ENCODE assay signal across 8 cellular contexts in genomic region chr19:18152444-18152816, GRCh38. TPM values are rescaled to one million over a fixed set of nuclear protein-coding genes. Genes with fewer than 3 reads are reported as not detected.
DNase-seq lines count a peak whose midpoint lies in the region; ATAC-seq and TF ChIP-seq lines count a peak whose summit lies in the region.

No MANE protein-coding gene starts in this region.

- peak overlapping the region; percentile 94 for H3K18ac ChIP-seq in H9 (ENCODE audit: insufficient read length, low read depth, low read length)

- DNase-seq in GF-D8 (lab: John Stamatoyannopoulos, UW) (peak; percentile 98), H9 (peak; percentile 98), SHP77 (lab: John Stamatoyannopoulos, UW) (peak; percentile 95 to 96), activated gamma-delta T cell treated with Interleukin-2 at 50 U/mL for 16 hours (peak; percentile 98), foreskin keratinocyte (peak; percentile 79 to 91), neural crest cell (ENCODE audit: low read depth, low spot score) (peak; percentile 99)

- H3K4ac ChIP-seq in H9 (ENCODE audit: low read depth, low read length): no peak overlapping the region

- peaks cover 6% of the 10 kb centered on the region; the same call in 1 of the 2 replicates for H3F3A ChIP-seq in Loucy (ENCODE audit: low read depth)

- H3K36me3 ChIP-seq in Loucy (ENCODE audit: insufficient read depth, low read length): no peaks in the 10 kb centered on the region
- no peaks in the 10 kb centered on the region for H3K36me3 ChIP-seq in stomach smooth muscle (ENCODE audit: control insufficient read depth in 2 of 2, insufficient read depth in 2 of 2, low read length in 2 of 2)

- no peak overlapping the region for H4K8ac ChIP-seq in H9 (replicated peaks; ENCODE audit: insufficient read length, low read depth, low read length)

- TF ChIP-seq CTCF in H9 (conservative IDR thresholded peaks at IDR 0.05): peak; percentile 78
- peak; percentile 74 for TF ChIP-seq CTCF in Loucy (conservative IDR thresholded peaks at IDR 0.05; ENCODE audit: low read length)
- peak; percentile 79 for TF ChIP-seq CTCF in foreskin keratinocyte (conservative IDR thresholded peaks at IDR 0.05)
- peak; percentile 75 for TF ChIP-seq CTCF in neural crest cell (conservative IDR thresholded peaks at IDR 0.05)

- H3K9ac ChIP-seq in H9 (ENCODE audit: extremely low read depth, insufficient read length, low read length): peak overlapping the region; percentile 95
- H3K9ac ChIP-seq in Loucy (ENCODE audit: low read depth, low read length, poor library complexity, severe bottlenecking): peak overlapping the region; percentile 98
- peak overlapping the region; percentile 96 to 98 for H3K9ac ChIP-seq in stomach smooth muscle (ENCODE audit: low read length in 2 of 2)

- no peak overlapping the region for H2BK20ac ChIP-seq in H9 (ENCODE audit: low read depth, low read length, poor library complexity, severe bottlenecking)

- peaks cover 4% of the 10 kb centered on the region for H4K20me1 ChIP-seq in H9 (ENCODE audit: control insufficient read depth, insufficient read depth, insufficient read length)
- peaks cover 12% of the 10 kb centered on the region for H4K20me1 ChIP-seq in Loucy (ENCODE audit: insufficient read depth, low read length, poor library complexity, severe bottlenecking)

- H3K4me1 ChIP-seq in H9 (ENCODE audit: insufficient read depth, low read length) (no peaks in the 10 kb centered on the region), Loucy (ENCODE audit: insufficient read depth, low read length, poor library complexity, severe bottlenecking) (peaks cover 26% of the 10 kb centered on the region), foreskin keratinocyte (no peaks in the 10 kb centered on the region), stomach smooth muscle (ENCODE audit: control insufficient read depth, insufficient read depth, low read length) (peaks cover 46% of the 10 kb centered on the region)

- no peak overlapping the region for H2AFZ ChIP-seq in H9 (ENCODE audit: low read length)
- peak overlapping the region; percentile 85 for H2AFZ ChIP-seq in Loucy (ENCODE audit: low read length)

- H3K4me1 Mint-ChIP-seq in H9 (peaks cover 12 to 25% of the 10 kb centered on the region in 2 experiments), neural crest cell (peaks cover 26% of the 10 kb centered on the region)

- H3K27me3 ChIP-seq in H9 (ENCODE audit: insufficient read depth, low read length): no peaks in the 10 kb centered on the region
- no peaks in the 10 kb centered on the region for H3K27me3 ChIP-seq in Loucy (ENCODE audit: insufficient read depth, low read length, poor library complexity, severe bottlenecking)
- H3K27me3 ChIP-seq in foreskin keratinocyte: no peaks in the 10 kb centered on the region
- no peaks in the 10 kb centered on the region for H3K27me3 ChIP-seq in stomach smooth muscle (ENCODE audit: control insufficient read depth in 1 of 2, insufficient read depth in 2 of 2, low read length in 2 of 2)

- no peak overlapping the region for H4K5ac ChIP-seq in H9 (ENCODE audit: insufficient read length, low read depth, low read length)

- no peak overlapping the region for H3T11ph ChIP-seq in H9 (ENCODE audit: low read length)

- peak overlapping the region; percentile 62 for H3K4me2 ChIP-seq in H9 (ENCODE audit: insufficient read depth, insufficient read length, low read length)
- peak overlapping the region; percentile 70 for H3K4me2 ChIP-seq in Loucy (ENCODE audit: low read depth, low read length, poor library complexity, severe bottlenecking)

- no peak overlapping the region for H3K56ac ChIP-seq in H9 (ENCODE audit: insufficient read length, low read depth, low read length)

- peak overlapping the region; percentile 96; the same call in 1 of the 2 replicates for H3K14ac ChIP-seq in H9 (ENCODE audit: insufficient read depth, low read length)

- H2BK120ac ChIP-seq in H9 (ENCODE audit: low read depth, low read length, poor library complexity, severe bottlenecking): no peak overlapping the region

- H3K36me3 Mint-ChIP-seq in H9 (ENCODE audit: insufficient read depth in 1 of 3, low read depth in 3 of 3) (peaks cover 9 to 16% (median 13%) of the 10 kb centered on the region in 3 experiments; a peak in 5 of 7 replicates), neural crest cell (ENCODE audit: low read depth) (no peaks in the 10 kb centered on the region)

- H3K9me2 ChIP-seq in Loucy (replicated peaks; ENCODE audit: low read depth, low read length): no peaks in the 10 kb centered on the region

- no peak overlapping the region for H2BK12ac ChIP-seq in H9 (ENCODE audit: insufficient read length, low read depth, low read length)

- WGBS in H9 (ENCODE audit: extremely low coverage, insufficient read length, low lambda C conversion rate): no CpG with 5 or more reads among the region's 21 CpGs

- H4K91ac ChIP-seq in H9 (ENCODE audit: insufficient read length, low read depth, low read length): no peak overlapping the region

- H2BK5ac ChIP-seq in H9 (ENCODE audit: insufficient read length, low read length): no peak overlapping the region

- peak; percentile 59 for ATAC-seq in foreskin keratinocyte

- H3K4me3 Mint-ChIP-seq in H9: peak overlapping the region; percentile 75 to 84
- H3K4me3 Mint-ChIP-seq in neural crest cell: peak overlapping the region; percentile 91

- H3K23ac ChIP-seq in H9 (ENCODE audit: insufficient read length, low read depth, low read length): no peak overlapping the region

- no peaks in the 10 kb centered on the region for H3K79me1 ChIP-seq in H9 (ENCODE audit: insufficient read depth, low read depth, low read length, poor library complexity, severe bottlenecking)

- no peak overlapping the region for H2BK15ac ChIP-seq in H9 (ENCODE audit: low read depth, low read length)

- H3K9me3 ChIP-seq in H9 (ENCODE audit: control insufficient read depth, low read depth, low read length): no peaks in the 10 kb centered on the region
- no peaks in the 10 kb centered on the region for H3K9me3 ChIP-seq in Loucy (ENCODE audit: insufficient read depth, low read depth, low read length)
- no peaks in the 10 kb centered on the region for H3K9me3 ChIP-seq in stomach smooth muscle (ENCODE audit: control insufficient read depth in 2 of 2, low read length in 2 of 2)

- H3K27ac ChIP-seq in H9 (ENCODE audit: insufficient read length, low read depth, low read length) (no peak overlapping the region), foreskin keratinocyte (peak overlapping the region; percentile 43), stomach smooth muscle (ENCODE audit: low read length) (peak overlapping the region; percentile 94)

- H2AK5ac ChIP-seq in H9 (ENCODE audit: insufficient read length, low read length): no peak overlapping the region

- H3K4me3 ChIP-seq in Loucy (ENCODE audit: low read length, poor library complexity, severe bottlenecking) (peak overlapping the region; percentile 96), stomach smooth muscle (ENCODE audit: low read length in 2 of 2) (peak overlapping the region; percentile 88)

- H3K27me3 Mint-ChIP-seq in H9 (ENCODE audit: low read depth): no peaks in the 10 kb centered on the region; the same call in 1 of the 2 replicates
- H3K27me3 Mint-ChIP-seq in neural crest cell (ENCODE audit: low read depth): no peaks in the 10 kb centered on the region

- no peaks in the 10 kb centered on the region for H3K79me2 ChIP-seq in H9 (ENCODE audit: insufficient read depth, low read length)
- H3K79me2 ChIP-seq in Loucy (ENCODE audit: insufficient read depth, low read length): peaks cover 28% of the 10 kb centered on the region; the same call in 1 of the 2 replicates

- no peaks in the 10 kb centered on the region for H3K9me3 Mint-ChIP-seq in H9
- no peaks in the 10 kb centered on the region for H3K9me3 Mint-ChIP-seq in neural crest cell

- peaks cover 8% of the 10 kb centered on the region for H3K23me2 ChIP-seq in H9 (ENCODE audit: insufficient read length, low read depth, low read length, poor library complexity, severe bottlenecking)

- H3K27ac Mint-ChIP-seq in H9 (peak overlapping the region; percentile 98 to 99 (median 99)), neural crest cell (ENCODE audit: unreplicated experiment) (peak overlapping the region; percentile 99)

RNA-seq across cellular contexts. Expression of gene PIK3R2, which starts 0.5 kb away (rescaled TPM):
- total RNA-seq in H9 (2021) (42.8 and 45.1 TPM in 2 replicates), foreskin keratinocyte (24.2 and 26.0 TPM in 2 replicates), neural crest cell (72.5 and 74.8 TPM in 2 replicates)
- 23.7 and 24.1 TPM in 2 replicates for polyA plus RNA-seq in foreskin keratinocyte

RNA-seq across cellular contexts. Expression of gene IFI30, which starts 21.2 kb away (rescaled TPM):
- total RNA-seq in H9 (2021) (23.6 and 28.0 TPM in 2 replicates), foreskin keratinocyte (22.0 and 22.7 TPM in 2 replicates), neural crest cell (not detected in 2 replicates)
- polyA plus RNA-seq in foreskin keratinocyte: 31.7 and 32.6 TPM in 2 replicates

RNA-seq across cellular contexts. Expression of gene MPV17L2, which starts 40.6 kb away (rescaled TPM):
- total RNA-seq in H9 (2021) (22.4 and 26.4 TPM in 2 replicates), foreskin keratinocyte (24.5 and 26.9 TPM in 2 replicates), neural crest cell (16.9 and 17.2 TPM in 2 replicates)
- 37.0 and 39.4 TPM in 2 replicates for polyA plus RNA-seq in foreskin keratinocyte

RNA-seq across cellular contexts. Expression of gene RAB3A, which starts 51.4 kb away (rescaled TPM):
- total RNA-seq in H9 (2021): 6.8 and 8.5 TPM in 2 replicates
- total RNA-seq in foreskin keratinocyte: 0.68 and 0.85 TPM in 2 replicates
- polyA plus RNA-seq in foreskin keratinocyte: 0.84 and 1.5 TPM in 2 replicates
- 9.2 and 9.9 TPM in 2 replicates for total RNA-seq in neural crest cell

RNA-seq across cellular contexts. Expression of gene MAST3, which starts 54.9 kb away (rescaled TPM):
- total RNA-seq in H9 (2021): 9.6 and 10.4 TPM in 2 replicates
- total RNA-seq in foreskin keratinocyte: 2.3 and 2.5 TPM in 2 replicates
- polyA plus RNA-seq in foreskin keratinocyte: 1.2 and 1.3 TPM in 2 replicates
- total RNA-seq in neural crest cell: 12.6 and 13.4 TPM in 2 replicates

Comparison
In these comparisons a context has a peak if more than half of its experiments do, and no peak if none do; other contexts are left out.
1. RNA of gene IFI30, which starts 21.2 kb away (total RNA-seq): 23.6 to 28.0 TPM in H9 and 22.0 to 22.7 TPM in foreskin keratinocyte; not detected in neural crest cell; every median in the first group is over 10 times any median in the second.
2. Peak in every context shown above with its lines, with median percentiles within 50 percentile points of each other: DNase-seq, H3K9ac ChIP-seq and CTCF ChIP-seq.